In the genomic region with DNA sequence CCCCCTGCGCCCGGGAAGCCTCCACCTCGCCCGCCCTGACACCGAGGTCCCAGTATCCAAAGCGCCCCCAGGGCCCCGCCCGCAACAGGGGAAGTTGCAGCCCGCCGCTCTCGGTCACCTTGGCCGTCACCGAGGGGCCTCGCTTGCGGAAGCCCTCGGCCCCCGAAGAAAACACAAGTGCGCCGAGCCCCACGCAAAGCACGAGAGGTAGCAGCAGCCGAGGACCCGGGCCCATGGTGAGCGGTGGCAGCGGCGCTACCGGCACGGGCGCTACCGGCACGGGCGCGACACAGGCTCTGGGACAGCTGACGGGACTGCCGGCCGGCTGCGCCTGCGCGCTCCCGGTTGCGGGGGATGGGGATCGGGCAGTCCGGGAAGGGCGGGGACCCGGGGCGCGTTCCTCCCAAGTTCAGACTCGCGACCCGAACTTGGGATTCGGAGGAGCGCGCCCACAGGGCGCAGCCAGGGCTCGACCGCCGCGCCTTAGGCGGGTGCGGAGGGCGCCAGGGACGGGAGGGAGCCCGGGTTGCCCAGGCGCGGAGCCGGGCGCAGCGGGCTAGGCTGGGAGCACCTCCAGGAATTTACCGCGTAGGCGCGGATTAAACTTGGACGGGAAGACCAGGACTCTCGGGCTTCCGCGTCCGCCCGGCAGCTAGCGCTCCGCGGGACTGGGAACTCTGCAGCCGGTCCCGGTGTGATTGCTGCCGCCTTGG, we compare ENCODE assay signal across 8 cellular contexts. TPM values are rescaled to one million over a fixed set of nuclear protein-coding genes. Genes with fewer than 3 reads are reported as not detected.
DNase-seq lines count a peak whose midpoint lies in the region; ATAC-seq and TF ChIP-seq lines count a peak whose summit lies in the region.

A gene (minus strand): TSS at position 335 of the 713 bp plus-strand sequence. CDS start 100 bp downstream, at position 235.

- H3K4me3 ChIP-seq in iPS DF 6.9 (ENCODE audit: low read length): peak within 1 kb of the TSS; percentile 95

- H3K36me3 ChIP-seq in iPS DF 6.9 (ENCODE audit: control insufficient read depth, insufficient read depth, low read length): no peaks in the 10 kb centered on the region

- H3K27ac Mint-ChIP-seq in CD14-positive monocyte: no peak within 1 kb of the TSS

- no peaks in the 10 kb centered on the region for H3K27me3 ChIP-seq in iPS DF 6.9 (ENCODE audit: control insufficient read depth, insufficient read depth, low read length)

- WGBS in iPS DF 6.9 (ENCODE audit: insufficient coverage, insufficient read length): no CpG with 5 or more reads among the region's 84 CpGs

- DNase-seq in CD14-positive monocyte (ENCODE audit: low spot score) (no peak), OCI-M1 (lab: John Stamatoyannopoulos, UW) (peak; percentile 7), T47D (ENCODE audit: low read depth in 1 of 2, low spot score in 1 of 2) (peak; percentile 90 to 94), iPS DF 6.9 (ENCODE audit: low read depth, low spot score) (no peak), putamen (ENCODE audit: low spot score) (peak; percentile 30), NAMALWA (ENCODE audit: low spot score) (no peak)

- no peaks in the 10 kb centered on the region for H3K36me3 Mint-ChIP-seq in CD14-positive monocyte

- TF ChIP-seq CTCF in CD14-positive monocyte (IDR thresholded peaks at IDR 0.05): no peak

- H3K9me3 Mint-ChIP-seq in CD14-positive monocyte: peaks cover 0 to 14% (median 2%) of the 10 kb centered on the region in 7 donors

- no peaks in the 10 kb centered on the region; the same call in 1 of the 2 replicates for H3K4me1 ChIP-seq in iPS DF 6.9 (ENCODE audit: control insufficient read depth, insufficient read depth, low read length)

- peaks cover 52 to 74% (median 68%) of the 10 kb centered on the region in 3 donors for H3K27me3 Mint-ChIP-seq in CD14-positive monocyte (ENCODE audit: low read depth in 3 of 3)

- intact Hi-C loops in CD14-positive monocyte (cut with micrococcal nuclease): no loop called here

- in situ Hi-C loops in T47D (cut with HindIII; ENCODE audit: low pct_unique_long_range_greater_than_20kb, low sequenced_read_pairs): no loop called here

- no peak within 1 kb of the TSS for H3K27ac ChIP-seq in iPS DF 6.9 (ENCODE audit: low read length)

- H3K4me1 Mint-ChIP-seq in CD14-positive monocyte: peaks cover 12% of the 10 kb centered on the region

- ATAC-seq in GM18519 (IDR thresholded peaks at IDR 0.05; ENCODE audit: low FRiP score, unreplicated experiment): peak; percentile 53
- ATAC-seq in HG03066 (IDR thresholded peaks at IDR 0.05; ENCODE audit: low read depth, unreplicated experiment): peak; percentile 49

- peak within 1 kb of the TSS; percentile 75 to 91 for H3K4me3 Mint-ChIP-seq in CD14-positive monocyte

- H3K9me3 ChIP-seq in iPS DF 6.9 (ENCODE audit: control insufficient read depth, insufficient read depth, low read length): no peaks in the 10 kb centered on the region

RNA-seq across cellular contexts. Expression of the gene that starts here (rescaled TPM):
- not detected for polyA plus RNA-seq in CD14-positive monocyte

Comparison
In these comparisons a context has a peak if more than half of its experiments do, and no peak if none do; other contexts are left out.
1. DNase-seq: peak in OCI-M1 (single experiment), T47D (2 of 2) and putamen (single experiment); none in CD14-positive monocyte (single experiment), iPS DF 6.9 (single experiment) and NAMALWA (single experiment).